Comparison of ENCODE assay signal across 8 cellular contexts in the genomic region with DNA sequence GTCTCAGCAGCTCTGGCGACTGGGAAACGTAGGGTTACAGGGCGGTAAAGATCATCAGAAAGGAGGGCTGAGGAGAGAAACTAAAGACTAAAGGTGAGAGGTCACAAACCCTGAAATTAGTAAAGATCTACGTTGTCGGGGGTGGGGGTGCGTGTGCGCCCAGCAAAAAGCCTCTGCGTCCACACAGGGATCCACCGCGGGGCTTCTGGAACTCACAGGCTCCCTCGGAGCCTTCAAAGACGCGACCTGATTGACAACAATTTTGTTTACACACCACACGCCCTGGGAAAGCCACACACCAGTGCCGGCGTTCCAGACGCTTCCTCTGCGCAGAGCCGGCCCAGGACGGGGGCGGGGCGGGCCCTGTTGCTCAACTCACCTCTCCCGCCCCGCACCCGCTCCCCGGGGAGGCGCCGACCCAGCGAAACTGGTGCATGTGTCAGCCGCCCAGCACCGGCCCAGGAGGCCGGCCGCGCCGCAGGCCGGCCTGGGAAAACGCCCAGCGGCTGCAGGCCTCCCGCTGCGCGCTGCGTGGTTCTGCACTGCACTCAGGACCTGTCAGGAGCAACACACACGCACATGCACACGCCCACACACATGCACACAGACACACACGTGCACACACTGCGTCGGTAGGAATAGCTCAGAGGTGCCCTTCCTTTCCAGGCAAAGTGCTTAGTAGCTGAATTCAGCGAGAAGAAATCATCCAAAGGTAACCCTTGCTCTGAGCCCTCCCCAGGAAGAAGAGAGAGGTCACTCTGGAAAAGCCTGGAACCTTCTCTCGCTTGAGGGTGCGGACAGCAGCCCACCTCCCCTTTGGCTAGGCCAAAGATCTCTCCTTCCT. TPM values are rescaled to one million over a fixed set of nuclear protein-coding genes. Genes with fewer than 3 reads are reported as not detected.
DNase-seq lines count a peak whose midpoint lies in the region; ATAC-seq and TF ChIP-seq lines count a peak whose summit lies in the region.

No MANE protein-coding gene starts in this region.

- DNase-seq in GM13976 (ENCODE audit: low spot score) (peak; percentile 79), NCI-H460 (ENCODE audit: extremely low read depth, low read depth) (peak; percentile 85), activated T-cell treated with anti-CD3 and anti-CD28 coated beads for 4 hours (peak; percentile 53), epithelial cell of proximal tubule (ENCODE audit: low read depth) (no peak), myocyte (ENCODE audit: low read depth) (peak; percentile 78), SHP77 (lab: John Stamatoyannopoulos, UW) (no peak)
- DNase-seq in stimulated activated CD8-positive, alpha-beta memory T cell treated with anti-CD3 and anti-CD28 coated beads, Interleukin-7, amount 100 ng/mL, for 24 hours (ENCODE audit: low read depth), result peak; percentile 30

- peak overlapping the region; percentile 42 for H3K4me3 ChIP-seq in epithelial cell of proximal tubule (ENCODE audit: low read depth, low read length)

- TF ChIP-seq CTCF in GM13976 (IDR thresholded peaks at IDR 0.05; ENCODE audit: borderline replicate concordance, control extremely low read depth, extremely low read depth, insufficient read depth, missing control alignments) (no peak), epithelial cell of proximal tubule (conservative IDR thresholded peaks at IDR 0.05; ENCODE audit: low read depth, low read length) (no peak)

- in situ Hi-C loops in GM13976 (cut with MboI; ENCODE audit: low sequenced_read_pairs, unreplicated experiment), result no loop called here

- peak; percentile 86 for ATAC-seq in HG02642 (IDR thresholded peaks at IDR 0.05; ENCODE audit: poor library complexity, unreplicated experiment)

RNA-seq across cellular contexts. Expression of a gene that starts 57.2 kb away (rescaled TPM):
- 11.1 and 15.5 TPM in 2 replicates for total RNA-seq in NCI-H460 (2014; rRNA removed; shearing (Covaris generic))
- 11.9 and 16.9 TPM in 2 replicates for polyA plus RNA-seq in NCI-H460 (2014; cell fraction: nucleus; rRNA removed)
- total RNA-seq in epithelial cell of proximal tubule, result 17.3 and 18.5 TPM in 2 replicates
- 23.3 and 26.2 TPM in 2 replicates for total RNA-seq in myocyte
- polyA plus RNA-seq in myocyte (2012), result 22.2 TPM

Comparison
In these comparisons a context has a peak if more than half of its experiments do, and no peak if none do; other contexts are left out.
1. DNase-seq: peak in GM13976 (single experiment), NCI-H460 (single experiment), activated T-cell treated with anti-CD3 and anti-CD28 coated beads for 4 hours (single experiment), myocyte (single experiment) and stimulated activated CD8-positive, alpha-beta memory T cell treated with anti-CD3 and anti-CD28 coated beads, Interleukin-7, amount 100 ng/mL, for 24 hours (single experiment); none in epithelial cell of proximal tubule (single experiment) and SHP77 (0 of 2).